Comparison of ENCODE assay signal across 23 cellular contexts in the genomic region with DNA sequence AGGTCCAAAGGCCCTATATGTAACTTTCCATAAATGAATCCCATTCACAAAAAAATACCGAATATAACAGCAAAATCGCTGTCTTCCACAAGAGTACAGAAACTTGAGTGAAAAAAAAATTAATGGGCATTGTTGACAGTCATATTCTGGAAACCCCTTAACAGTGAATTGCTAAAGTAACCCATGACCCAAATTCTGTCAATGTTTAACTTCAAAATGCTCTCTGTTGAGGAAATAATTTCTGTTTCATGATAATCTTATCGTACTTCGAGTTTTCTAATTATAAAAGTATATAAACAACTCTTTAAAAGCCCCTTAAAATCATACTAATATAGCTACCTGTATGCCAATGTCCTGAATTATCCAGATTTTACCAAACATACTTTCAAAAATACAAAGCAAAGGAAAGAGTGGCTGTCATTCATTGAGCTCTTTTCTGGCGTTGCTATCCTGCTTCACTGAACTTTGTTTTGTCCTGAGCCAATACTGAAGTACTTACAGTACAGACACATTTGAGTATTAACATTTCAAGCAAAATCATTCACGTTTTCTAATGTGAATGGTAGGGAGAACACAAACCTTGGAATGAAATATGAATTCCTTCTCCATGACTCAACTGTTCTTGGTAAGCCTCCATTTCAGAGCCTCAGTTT. TPM values are rescaled to one million over a fixed set of nuclear protein-coding genes. Genes with fewer than 3 reads are reported as not detected.
"Had no signal": no experiment of that assay in that cellular context is flagged by ENCODE, and none has a peak within 500 bp of the region (broad histone marks: within the 10 kb centered on the region; RNA-seq: fewer than 3 reads in every experiment).

No MANE protein-coding gene starts in this region.

- H3K4me2 ChIP-seq: neural progenitor cell, smooth muscle cell had no signal

- H3K9me3 ChIP-seq: adrenal gland, heart right ventricle, prostate gland, suprapubic skin had no signal

- H2AFZ ChIP-seq: neural progenitor cell had no signal

- ATAC-seq: activated CD4-positive, alpha-beta T cell treated with anti-CD3 and anti-CD28 coated beads for 36 hours; activated naive CD4-positive, alpha-beta T cell treated with anti-CD3 and anti-CD28 coated beads, Interleukin-2, amount 50 U/mL, for 72 hours; heart right ventricle; left ventricle myocardium superior; right cardiac atrium; stimulated activated naive CD8-positive, alpha-beta T cell treated with anti-CD3 and anti-CD28 coated beads, Interleukin-15, amount 100 ng/mL, for 72 hours had no signal

- H3K36me3 ChIP-seq: adrenal gland, cardiac muscle cell, esophagus muscularis mucosa, heart right ventricle, neural progenitor cell, prostate gland, suprapubic skin had no signal

- DNase-seq: activated CD4-positive, alpha-beta T cell treated with anti-CD3 and anti-CD28 coated beads for 36 hours; activated CD4-positive, alpha-beta T cell treated with anti-CD3 and anti-CD28 coated beads, Interleukin-2, amount 50 U/mL, for 48 hours; activated gamma-delta T cell treated with Interleukin-2 at 50 U/mL for 16 hours; adrenal gland; dermis blood vessel endothelial cell; effector memory CD4-positive, alpha-beta T cell; heart right ventricle; left ventricle myocardium superior; right cardiac atrium; stimulated activated CD4-positive, alpha-beta T cell treated with anti-CD3 and anti-CD28 coated beads, Interleukin-4, amount 100 ng/mL, for 1 hour; stimulated activated naive CD8-positive, alpha-beta T cell treated with anti-CD3 and anti-CD28 coated beads, Interleukin-15, amount 100 ng/mL, for 72 hours had no signal

- FAIRE-seq: endothelial cell of umbilical vein, TTC549 had no signal

- H3K4me1 ChIP-seq: adrenal gland, esophagus muscularis mucosa, heart right ventricle, neural progenitor cell, prostate gland, suprapubic skin had no signal

- H3K4me3 ChIP-seq: adrenal gland, cardiac muscle cell, esophagus muscularis mucosa, heart right ventricle, neural progenitor cell, prostate gland, smooth muscle cell, suprapubic skin had no signal

- H3K27ac ChIP-seq: adrenal gland, cardiac muscle cell, esophagus muscularis mucosa, heart right ventricle, neural progenitor cell, prostate gland, suprapubic skin had no signal

- H3K27me3 ChIP-seq: cardiac muscle cell, suprapubic skin had no signal

RNA-seq across cellular contexts. Expression of gene XAGE3, which starts 2.4 kb away (rescaled TPM):
- total RNA-seq: activated CD4-positive, alpha-beta T cell treated with anti-CD3 and anti-CD28 coated beads for 36 hours; activated naive CD4-positive, alpha-beta T cell treated with anti-CD3 and anti-CD28 coated beads, Interleukin-2, amount 50 U/mL, for 72 hours; adrenal gland; cardiac muscle cell; chondrocyte; dermis blood vessel endothelial cell; endothelial cell of umbilical vein; esophagus muscularis mucosa; heart right ventricle; left ventricle myocardium superior; mononuclear cell; osteoblast; prostate gland; right cardiac atrium; smooth muscle cell; suprapubic skin had no signal
- polyA plus RNA-seq: adrenal gland, cardiac muscle cell, endothelial cell of umbilical vein, heart right ventricle, right cardiac atrium, smooth muscle cell had no signal

RNA-seq across cellular contexts. Expression of gene XAGE5, which starts 54.4 kb away (rescaled TPM):
- total RNA-seq: activated CD4-positive, alpha-beta T cell treated with anti-CD3 and anti-CD28 coated beads for 36 hours; activated naive CD4-positive, alpha-beta T cell treated with anti-CD3 and anti-CD28 coated beads, Interleukin-2, amount 50 U/mL, for 72 hours; adrenal gland; cardiac muscle cell; chondrocyte; dermis blood vessel endothelial cell; endothelial cell of umbilical vein; esophagus muscularis mucosa; heart right ventricle; left ventricle myocardium superior; mononuclear cell; osteoblast; prostate gland; right cardiac atrium; smooth muscle cell; suprapubic skin had no signal
- polyA plus RNA-seq: adrenal gland, cardiac muscle cell, endothelial cell of umbilical vein, heart right ventricle, right cardiac atrium, smooth muscle cell had no signal
